ENCODE assay signal across 35 cellular contexts in genomic region chr2:231942180-231942579, GRCh38. TPM values are rescaled to one million over a fixed set of nuclear protein-coding genes. Genes with fewer than 3 reads are reported as not detected.
"Had no signal": no experiment of that assay in that cellular context is flagged by ENCODE, and none has a peak within 500 bp of the region (broad histone marks: within the 10 kb centered on the region; RNA-seq: fewer than 3 reads in every experiment).

No MANE protein-coding gene starts in this region.

- H3K4me3 Mint-ChIP-seq: activated B cell treated with CpG ODN at 0.5 μM for 24 hours; activated CD4-positive, alpha-beta memory T cell treated with anti-CD3 and anti-CD28 coated beads for 36 hours; activated CD4-positive, alpha-beta T cell treated with anti-CD3 and anti-CD28 coated beads, Interleukin-2, amount 10 ng/mL, durations not matched to agents 24 days and 14 days; activated CD8-positive, alpha-beta T cell treated with anti-CD3 and anti-CD28 coated beads for 36 hours; activated naive CD4-positive, alpha-beta T cell treated with anti-CD3 and anti-CD28 coated beads for 36 hours; activated naive CD8-positive, alpha-beta T cell treated with anti-CD3 and anti-CD28 coated beads for 36 hours; activated T-cell treated with anti-CD3 and anti-CD28 coated beads, Interleukin-2, amount 50 U/mL, for 4 hours; activated T-cell treated with anti-CD3 and anti-CD28 coated beads, Interleukin-2, amount 50 U/mL, for 72 hours; activated T-helper 1 cell treated with anti-CD3 and anti-CD28 coated beads, Interleukin-12 subunit alpha, Interleukin-12 subunit beta, Interleukin-2, Interleukin-4 antibody, amounts not matched to agents 30 ng/mL and 10 ng/mL and 1 ng/mL, durations not matched to agents 14 hours and 24 hours and 36 hours; activated T-helper 17 cell treated with anti-CD3 and anti-CD28 coated beads, Interleukin-2, amount 50 U/mL, for 72 hours; T-helper 1 cell treated with Interleukin-12 subunit alpha and Interleukin-12 subunit beta and Interleukin-4 antibody, amounts not matched to agents 30 μg/mL and 1 μg/mL, for 36 hours; T-helper 2 cell treated with Interferon-gamma antibody and Interleukin-4, amounts not matched to agents 5 μg/mL and 100 μg/mL, for 36 hours had no signal

- H3K4me1 Mint-ChIP-seq: activated B cell treated with CpG ODN at 0.5 μM for 24 hours; activated CD4-positive, alpha-beta T cell treated with anti-CD3 and anti-CD28 coated beads, Interleukin-2, amount 10 ng/mL, durations not matched to agents 24 days and 14 days; activated naive CD8-positive, alpha-beta T cell treated with anti-CD3 and anti-CD28 coated beads for 36 hours; activated T-helper 17 cell treated with anti-CD3 and anti-CD28 coated beads, Interleukin-2, amount 50 U/mL, for 72 hours had no signal

- H3K27ac ChIP-seq: adrenal gland, body of pancreas, brain microvascular endothelial cell, breast epithelium, VCaP had no signal

- DNase-seq: activated B cell treated with CpG ODN at 0.5 μM for 24 hours; activated CD4-positive, alpha-beta memory T cell treated with anti-CD3 and anti-CD28 coated beads for 36 hours; activated CD4-positive, alpha-beta T cell treated with anti-CD3 and anti-CD28 coated beads for 4 hours; activated CD4-positive, alpha-beta T cell treated with anti-CD3 and anti-CD28 coated beads, Interleukin-2, amount 10 ng/mL, durations not matched to agents 24 days and 14 days; activated CD4-positive, alpha-beta T cell treated with anti-CD3 and anti-CD28 coated beads, Interleukin-2, amount 50 U/mL, for 1 hour; activated CD4-positive, alpha-beta T cell treated with anti-CD3 and anti-CD28 coated beads, Interleukin-2, amount 50 U/mL, for 4 hours; activated CD4-positive, CD25-positive, alpha-beta regulatory T cell treated with anti-CD3 and anti-CD28 coated beads, Interleukin-2, amount 50 U/mL, for 72 hours; activated CD8-positive, alpha-beta memory T cell treated with anti-CD3 and anti-CD28 coated beads, Interleukin-2, amount 50 U/mL, for 4 hours; activated CD8-positive, alpha-beta T cell treated with anti-CD3 and anti-CD28 coated beads for 36 hours; activated effector memory CD4-positive, alpha-beta T cell treated with anti-CD3 and anti-CD28 coated beads, Interleukin-2, amount 50 U/mL, for 16 hours; activated gamma-delta T cell treated with Interleukin-2 at 50 U/mL for 16 hours; activated naive CD4-positive, alpha-beta T cell; activated naive CD4-positive, alpha-beta T cell treated with anti-CD3 and anti-CD28 coated beads for 36 hours; activated naive CD4-positive, alpha-beta T cell treated with anti-CD3 and anti-CD28 coated beads, Interleukin-2, amount 50 U/mL, for 16 hours; activated naive CD8-positive, alpha-beta T cell treated with anti-CD3 and anti-CD28 coated beads for 36 hours; activated T-cell treated with anti-CD3 and anti-CD28 coated beads for 4 hours; activated T-cell treated with anti-CD3 and anti-CD28 coated beads, Interleukin-2, amount 50 U/mL, for 1 hour; activated T-cell treated with anti-CD3 and anti-CD28 coated beads, Interleukin-2, amount 50 U/mL, for 4 hours; activated T-cell treated with anti-CD3 and anti-CD28 coated beads, Interleukin-2, amount 50 U/mL, for 72 hours; adrenal gland; amniotic stem cell; aorta; body of pancreas; brain microvascular endothelial cell; central memory CD4-positive, alpha-beta T cell; T-helper 1 cell; T-helper 2 cell; T-helper 9 cell had no signal

- H3K4me3 ChIP-seq: adrenal gland, body of pancreas, breast epithelium had no signal

- H3K9me3 ChIP-seq: adrenal gland, body of pancreas, breast epithelium had no signal

- H3K36me3 ChIP-seq: adrenal gland, brain microvascular endothelial cell, breast epithelium had no signal

- H3K27ac Mint-ChIP-seq: activated B cell treated with CpG ODN at 0.5 μM for 24 hours; activated CD4-positive, alpha-beta memory T cell treated with anti-CD3 and anti-CD28 coated beads for 36 hours; activated CD4-positive, alpha-beta T cell treated with anti-CD3 and anti-CD28 coated beads, Interleukin-2, amount 10 ng/mL, durations not matched to agents 24 days and 14 days; activated CD8-positive, alpha-beta T cell treated with anti-CD3 and anti-CD28 coated beads for 36 hours; activated naive CD4-positive, alpha-beta T cell treated with anti-CD3 and anti-CD28 coated beads for 36 hours; activated naive CD4-positive, alpha-beta T cell treated with anti-CD3 and anti-CD28 coated beads, Interleukin-2, amount 50 U/mL, for 72 hours; activated naive CD8-positive, alpha-beta T cell treated with anti-CD3 and anti-CD28 coated beads for 36 hours; activated T-cell treated with anti-CD3 and anti-CD28 coated beads, Interleukin-2, amount 50 U/mL, for 72 hours; activated T-helper 1 cell treated with anti-CD3 and anti-CD28 coated beads, Interleukin-12 subunit alpha, Interleukin-12 subunit beta, Interleukin-2, Interleukin-4 antibody, amounts not matched to agents 30 ng/mL and 10 ng/mL and 1 ng/mL, durations not matched to agents 14 hours and 24 hours and 36 hours; activated T-helper 17 cell treated with anti-CD3 and anti-CD28 coated beads, Interleukin-2, amount 50 U/mL, for 72 hours; T-helper 1 cell treated with Interleukin-12 subunit alpha and Interleukin-12 subunit beta and Interleukin-4 antibody, amounts not matched to agents 30 μg/mL and 1 μg/mL, for 36 hours; T-helper 2 cell treated with Interferon-gamma antibody and Interleukin-4, amounts not matched to agents 5 μg/mL and 100 μg/mL, for 36 hours had no signal

- H3K4me1 ChIP-seq: adrenal gland, body of pancreas, breast epithelium had no signal

- H3K9me3 Mint-ChIP-seq: activated B cell treated with CpG ODN at 0.5 μM for 24 hours; activated CD4-positive, alpha-beta memory T cell treated with anti-CD3 and anti-CD28 coated beads for 36 hours; activated CD4-positive, alpha-beta T cell treated with anti-CD3 and anti-CD28 coated beads, Interleukin-2, amount 10 ng/mL, durations not matched to agents 24 days and 14 days; activated CD8-positive, alpha-beta T cell treated with anti-CD3 and anti-CD28 coated beads for 36 hours; activated naive CD4-positive, alpha-beta T cell treated with anti-CD3 and anti-CD28 coated beads for 36 hours; activated naive CD4-positive, alpha-beta T cell treated with anti-CD3 and anti-CD28 coated beads, Interleukin-2, amount 50 U/mL, for 72 hours; activated naive CD8-positive, alpha-beta T cell treated with anti-CD3 and anti-CD28 coated beads for 36 hours; activated T-cell treated with anti-CD3 and anti-CD28 coated beads, Interleukin-2, amount 50 U/mL, for 4 hours; activated T-cell treated with anti-CD3 and anti-CD28 coated beads, Interleukin-2, amount 50 U/mL, for 72 hours; activated T-helper 1 cell treated with anti-CD3 and anti-CD28 coated beads, Interleukin-12 subunit alpha, Interleukin-12 subunit beta, Interleukin-2, Interleukin-4 antibody, amounts not matched to agents 30 ng/mL and 10 ng/mL and 1 ng/mL, durations not matched to agents 14 hours and 24 hours and 36 hours; activated T-helper 17 cell treated with anti-CD3 and anti-CD28 coated beads, Interleukin-2, amount 50 U/mL, for 72 hours; T-helper 1 cell treated with Interleukin-12 subunit alpha and Interleukin-12 subunit beta and Interleukin-4 antibody, amounts not matched to agents 30 μg/mL and 1 μg/mL, for 36 hours; T-helper 2 cell treated with Interferon-gamma antibody and Interleukin-4, amounts not matched to agents 5 μg/mL and 100 μg/mL, for 36 hours had no signal

- H3K27me3 ChIP-seq: adrenal gland, body of pancreas, brain microvascular endothelial cell, breast epithelium had no signal

- H3K27me3 Mint-ChIP-seq: activated CD8-positive, alpha-beta T cell treated with anti-CD3 and anti-CD28 coated beads for 36 hours had no signal

- ATAC-seq: activated CD8-positive, alpha-beta T cell treated with anti-CD3 and anti-CD28 coated beads for 36 hours; activated naive CD4-positive, alpha-beta T cell treated with anti-CD3 and anti-CD28 coated beads, Interleukin-2, amount 50 U/mL, for 72 hours; activated T-cell treated with anti-CD3 and anti-CD28 coated beads, Interleukin-2, amount 50 U/mL, for 4 hours; activated T-cell treated with anti-CD3 and anti-CD28 coated beads, Interleukin-2, amount 50 U/mL, for 72 hours; activated T-helper 17 cell treated with anti-CD3 and anti-CD28 coated beads, Interleukin-2, amount 50 U/mL, for 72 hours; body of pancreas had no signal

- H3K36me3 Mint-ChIP-seq: activated CD4-positive, alpha-beta memory T cell treated with anti-CD3 and anti-CD28 coated beads for 36 hours; activated naive CD4-positive, alpha-beta T cell treated with anti-CD3 and anti-CD28 coated beads, Interleukin-2, amount 50 U/mL, for 72 hours; activated naive CD8-positive, alpha-beta T cell treated with anti-CD3 and anti-CD28 coated beads for 36 hours had no signal

RNA-seq across cellular contexts. Expression of gene NPPC, which starts 16.0 kb away (rescaled TPM):
- total RNA-seq: activated B cell treated with CpG ODN at 0.5 μM for 24 hours; activated T-helper 17 cell treated with anti-CD3 and anti-CD28 coated beads, Interleukin-2, amount 50 U/mL, for 72 hours had no signal
